ENCODE assay signal across 9 cellular contexts in genomic region chr2:100260712-100261620, GRCh38.
DNase-seq lines count a peak whose midpoint lies in the region; ATAC-seq, FAIRE-seq and TF ChIP-seq lines count a peak whose summit lies in the region.
"Had no signal": no experiment of that assay in that cellular context is flagged by ENCODE, and none has a peak within 500 bp of the region (broad histone marks: within the 10 kb centered on the region; RNA-seq: fewer than 3 reads in every experiment).

No MANE protein-coding gene starts in this region.

- no peaks in the 10 kb centered on the region for H3K27me3 ChIP-seq in vagina

- ATAC-seq in GM19467 (IDR thresholded peaks at IDR 0.05; ENCODE audit: unreplicated experiment): no peak

- H3K9me3 ChIP-seq in vagina: no peaks in the 10 kb centered on the region

- H3K4me3 ChIP-seq in vagina: no peak overlapping the region

- POLR2A ChIA-PET in RWPE1 (lab: Yijun Ruan, JAX; ENCODE audit: low non-redundant PET): interaction anchor here (1.0 kb wide), 1 partner anchor 302 kb away, joined by 4 read pairs; the partner anchor contains the start of gene PDCL3

- FAIRE-seq in HTR-8/SVneo (lab: Jason Lieb, UNC) (peak; percentile 65), endometrium (lab: Jason Lieb, UNC) (peak; percentile 91)
- FAIRE-seq: A204.1 had no signal

- intact Hi-C loops in vagina (cut with DNase I): loop anchor here (10.0 kb wide), 1 partner anchor 124 kb away; no protein-coding TSS in a partner anchor

- peak; percentile 83 for DNase-seq in DMS 273 (lab: John Stamatoyannopoulos, UW; ENCODE audit: unreplicated experiment)
- no peak for DNase-seq in DMS 273 treated with DMSO at 0.1 percent for 48 hours (lab: John Stamatoyannopoulos, UW)
- DNase-seq in HTR-8/SVneo (ENCODE audit: insufficient read length, low spot score): peak; percentile 86
- DNase-seq in RWPE1 (ENCODE audit: low spot score): peak; percentile 42
- peak; percentile 72 to 83 for DNase-seq in lung microvascular endothelial cell (ENCODE audit: low read depth in 2 of 2)
- no peak for DNase-seq in vagina (ENCODE audit: extremely low spot score in 2 of 2)

- CTCF ChIA-PET in RWPE1 (lab: Yijun Ruan, JAX): interaction anchor here (0.6 to 4.8 kb wide), 12 partner anchors 12 to 703 kb away, joined by 3 to 67 read pairs (median 4); no protein-coding TSS in a partner anchor

- TF ChIP-seq CTCF in RWPE1 (conservative IDR thresholded peaks at IDR 0.05; ENCODE audit: low read depth): peak; percentile 30
- peak; percentile 35 to 67 (median 50) for TF ChIP-seq CTCF in vagina (IDR thresholded peaks at IDR 0.05)

- no peaks in the 10 kb centered on the region for H3K4me1 ChIP-seq in vagina

- H3K27ac ChIP-seq in RWPE1 (no peak overlapping the region), vagina (no peak overlapping the region)

- H3K36me3 ChIP-seq in vagina: no peaks in the 10 kb centered on the region

- TF ChIP-seq POLR2A in vagina (IDR thresholded peaks at IDR 0.05): no peak

Comparison
In these comparisons a context has a peak if more than half of its experiments do, and no peak if none do; other contexts are left out.
1. DNase-seq: peak in DMS 273 (single experiment), HTR-8/SVneo (single experiment), RWPE1 (single experiment) and lung microvascular endothelial cell (2 of 2); none in DMS 273 treated with DMSO at 0.1 percent for 48 hours (single experiment) and vagina (0 of 2).